ENCODE assay signal across 8 cellular contexts in genomic region chr17:63998050-63998720, GRCh38. TPM values are rescaled to one million over a fixed set of nuclear protein-coding genes. Genes with fewer than 3 reads are reported as not detected.
A peak's percentile ranks its signal among the peaks of the same experiment; 100 is the strongest.
DNase-seq lines count a peak whose midpoint lies in the region; ATAC-seq and TF ChIP-seq lines count a peak whose summit lies in the region.

PRR29 (plus strand) TSS chr17:63998351; CDS start chr17:63998365, 14 bp downstream.

- no peaks in the 10 kb centered on the region for H3K36me3 ChIP-seq in BJ (ENCODE audit: control insufficient read depth, insufficient read depth, low read length)

- H3K4me1 Mint-ChIP-seq in central memory CD8-positive, alpha-beta T cell, result peaks cover 46% of the 10 kb centered on the region

- peaks cover 17% of the 10 kb centered on the region for H3K27me3 ChIP-seq in BJ (ENCODE audit: control insufficient read depth, insufficient read depth, low read length)

- ATAC-seq in GM21381 (IDR thresholded peaks at IDR 0.05; ENCODE audit: unreplicated experiment) (peak; percentile 75), left lobe of liver (peak; percentile 60), GM19463 (IDR thresholded peaks at IDR 0.05; ENCODE audit: unreplicated experiment) (no peak)
- ATAC-seq in central memory CD8-positive, alpha-beta T cell (replicated peaks; ENCODE audit: extremely low read depth, poor library complexity, severe bottlenecking), result peak; percentile 70

- TF ChIP-seq CTCF in BJ (IDR thresholded peaks at IDR 0.05; ENCODE audit: insufficient read depth, low read depth, low read length), result no peak

- POLR2A ChIA-PET in BJ (lab: Charles Lee), result no interaction called here

- H3K36me3 Mint-ChIP-seq in central memory CD8-positive, alpha-beta T cell (ENCODE audit: insufficient read depth), result peaks cover 5% of the 10 kb centered on the region

- H3K27me3 Mint-ChIP-seq in central memory CD8-positive, alpha-beta T cell, result no peaks in the 10 kb centered on the region

- no peaks in the 10 kb centered on the region for H3K9me3 Mint-ChIP-seq in central memory CD8-positive, alpha-beta T cell

- peak within 1 kb of the TSS; percentile 80 for H3K27ac Mint-ChIP-seq in central memory CD8-positive, alpha-beta T cell (ENCODE audit: low read depth)

- CTCF ChIA-PET in BJ (lab: Yijun Ruan, JAX), result interaction anchor here (0.9 to 1.5 kb wide), 4 partner anchors 8 to 79 kb away, joined by 3 to 6 read pairs (median 4); partner anchors contain the start of gene GH1

- DNase-seq in BJ (ENCODE audit: low read depth) (no peak), NCI-H2029 treated with DMSO at 0.1 percent for 48 hours (lab: John Stamatoyannopoulos, UW) (peak; percentile 16), left lobe of liver (ENCODE audit: low spot score) (no peak)
- DNase-seq in activated CD4-positive, CD25-positive, alpha-beta regulatory T cell treated with anti-CD3 and anti-CD28 coated beads, Interleukin-2, amount 50 U/mL, for 72 hours, result peak; percentile 77
- DNase-seq in central memory CD8-positive, alpha-beta T cell (ENCODE audit: low spot score in 2 of 2), result peak; percentile 55 to 62
- peak; percentile 55 for DNase-seq in stimulated activated CD4-positive, alpha-beta T cell treated with anti-CD3 and anti-CD28 coated beads, Interleukin-2, amount 100 ng/mL, for 4 hours (ENCODE audit: low read depth)

- peak within 1 kb of the TSS; percentile 66 for H3K4me3 ChIP-seq in BJ (ENCODE audit: low read depth, low read length)

- peak within 1 kb of the TSS; percentile 89 for H3K4me3 Mint-ChIP-seq in central memory CD8-positive, alpha-beta T cell

RNA-seq across cellular contexts. Expression of gene PRR29, which starts in this region (rescaled TPM):
- polyA plus RNA-seq in BJ (2011; rRNA removed), result 0.10 and 0.21 TPM in 2 replicates
- 0.28 TPM in 1 of 2 replicates, not detected in the other for polyA minus RNA-seq in BJ (2011; rRNA and poly(A)+ RNA removed)
- 0.18 TPM for total RNA-seq in left lobe of liver

Comparison
In these comparisons a context has a peak if more than half of its experiments do, and no peak if none do; other contexts are left out.
1. Peak in ATAC-seq in left lobe of liver; RNA of the gene not detected or under 1 TPM.
2. DNase-seq: peak in NCI-H2029 treated with DMSO at 0.1 percent for 48 hours (single experiment), activated CD4-positive, CD25-positive, alpha-beta regulatory T cell treated with anti-CD3 and anti-CD28 coated beads, Interleukin-2, amount 50 U/mL, for 72 hours (single experiment), central memory CD8-positive, alpha-beta T cell (2 of 2) and stimulated activated CD4-positive, alpha-beta T cell treated with anti-CD3 and anti-CD28 coated beads, Interleukin-2, amount 100 ng/mL, for 4 hours (single experiment); none in BJ (single experiment) and left lobe of liver (single experiment).